ENCODE assay signal across 12 cellular contexts in genomic region chr6:71406871-71407860, GRCh38.
DNase-seq lines count a peak whose midpoint lies in the region; ATAC-seq and TF ChIP-seq lines count a peak whose summit lies in the region.
"Had no signal": no experiment of that assay in that cellular context is flagged by ENCODE, and none has a peak within 500 bp of the region (broad histone marks: within the 10 kb centered on the region; RNA-seq: fewer than 3 reads in every experiment).

No MANE protein-coding gene starts in this region.

- no peaks in the 10 kb centered on the region for H3K9me3 Mint-ChIP-seq in activated CD8-positive, alpha-beta T cell treated with anti-CD3 and anti-CD28 coated beads for 36 hours

- RAD21 ChIA-PET in HCT116 (lab: Charles Lee; ENCODE audit: low non-redundant PET in 1 of 2, low total read pairs in 2 of 2, uncharacterized antibody in 2 of 2, unreplicated experiment in 2 of 2), result no interaction called here

- TF ChIP-seq CTCF in HCT116 (IDR thresholded peaks at IDR 0.05 in 2 of 3, conservative IDR thresholded peaks at IDR 0.05 in 1 of 3; ENCODE audit: borderline replicate concordance in 1 of 3, insufficient read depth in 1 of 3, low read depth in 2 of 3, low read length in 2 of 3), result no peak
- TF ChIP-seq CTCF in body of pancreas (IDR thresholded peaks at IDR 0.05), result no peak
- TF ChIP-seq CTCF in activated CD8-positive, alpha-beta T cell treated with anti-CD3 and anti-CD28 coated beads for 36 hours (IDR thresholded peaks at IDR 0.05), result no peak

- POLR2A ChIA-PET in HCT116 (lab: Charles Lee), result no interaction called here
- POLR2A ChIA-PET in activated CD8-positive, alpha-beta T cell treated with anti-CD3 and anti-CD28 coated beads for 36 hours (lab: Charles Lee), result interaction anchor here (0.6 kb wide), 1 partner anchor 17 kb away, joined by 3 read pairs; no protein-coding TSS in a partner anchor

- 64 to 67% methylated on average over 5 of the region's 5 CpGs for WGBS in body of pancreas, 2 donors

- H3K27me3 Mint-ChIP-seq in activated CD8-positive, alpha-beta T cell treated with anti-CD3 and anti-CD28 coated beads for 36 hours, result peaks cover 11% of the 10 kb centered on the region

- H3K27ac ChIP-seq in HCT116 (ENCODE audit: low read depth, low read length) (no peak overlapping the region), body of pancreas (peak overlapping the region in 3 of 4 donors; percentile 37 to 84 (median 67))
- H3K27ac ChIP-seq: KMS-11, SJSA1, spleen had no signal

- H3K9me3 ChIP-seq in HCT116 (ENCODE audit: control insufficient read depth in 1 of 2, insufficient read depth in 1 of 2, low read depth in 1 of 2, low read length in 2 of 2), result no peaks in the 10 kb centered on the region
- H3K9me3 ChIP-seq in body of pancreas, result no peaks in the 10 kb centered on the region
- H3K9me3 ChIP-seq: SJSA1, spleen had no signal

- H3K27ac Mint-ChIP-seq in activated CD8-positive, alpha-beta T cell treated with anti-CD3 and anti-CD28 coated beads for 36 hours, result no peak overlapping the region

- peak; percentile 81 for DNase-seq in A172 (ENCODE audit: low spot score)
- no peak for DNase-seq in HCT116 (ENCODE audit: low read depth, low spot score)
- DNase-seq in body of pancreas, result no peak
- peak; percentile 83 for DNase-seq in kidney tubule cell (ENCODE audit: low spot score)
- DNase-seq in NCI-H2029 treated with DMSO at 0.1 percent for 48 hours (lab: John Stamatoyannopoulos, UW), result no peak
- DNase-seq in NK-92 treated with Interleukin-12 subunit alpha and Interleukin-12 subunit beta, amount 100 ng/mL, for 24 hours (lab: John Stamatoyannopoulos, UW), result no peak
- DNase-seq in activated CD8-positive, alpha-beta T cell treated with anti-CD3 and anti-CD28 coated beads for 36 hours, result no peak
- DNase-seq in activated CD8-positive, alpha-beta memory T cell treated with anti-CD3 and anti-CD28 coated beads, Interleukin-2, amount 50 U/mL, for 48 hours, result no peak
- DNase-seq: NCI-H146, spleen had no signal

- H3K4me2 ChIP-seq in HCT116 (ENCODE audit: low read length), result no peak overlapping the region
- H3K4me2 ChIP-seq: KMS-11 had no signal

- H3K9me2 ChIP-seq in HCT116 (ENCODE audit: insufficient read depth), result no peaks in the 10 kb centered on the region

- H3K4me1 ChIP-seq in HCT116 (ENCODE audit: control insufficient read depth in 1 of 2, insufficient read depth in 2 of 2, low read length in 2 of 2), result peaks cover 0 to 32% of the 10 kb centered on the region in 2 experiments; a peak in 2 of 4 replicates
- H3K4me1 ChIP-seq in body of pancreas, result peaks cover 32% of the 10 kb centered on the region

- TF ChIP-seq RAD21 in HCT116 (IDR thresholded peaks at IDR 0.05; ENCODE audit: low read depth), result no peak

- BruUV-seq in HCT116 (replicated peaks; lab: Mats Ljungman, UMichigan), result no TSS peak

- peaks cover 5% of the 10 kb centered on the region for H3K4me1 Mint-ChIP-seq in activated CD8-positive, alpha-beta T cell treated with anti-CD3 and anti-CD28 coated beads for 36 hours (ENCODE audit: low read depth)

- TF ChIP-seq POLR2A in HCT116 (IDR thresholded peaks at IDR 0.05; ENCODE audit: borderline replicate concordance, extremely low read depth, insufficient read depth, insufficient read length) (no peak), body of pancreas (IDR thresholded peaks at IDR 0.05) (no peak)

- H3K36me3 ChIP-seq in HCT116 (ENCODE audit: control insufficient read depth in 1 of 2, insufficient read depth in 2 of 2, low read length in 2 of 2), result no peaks in the 10 kb centered on the region
- no peaks in the 10 kb centered on the region for H3K36me3 ChIP-seq in body of pancreas (replicated peaks in 1 of 2; ENCODE audit: insufficient read depth in 1 of 2, low read depth in 2 of 2)
- H3K36me3 ChIP-seq: spleen had no signal

- no peak overlapping the region for H3K4me3 ChIP-seq in HCT116 (replicated peaks in 1 of 2; ENCODE audit: low read depth in 1 of 2, low read length in 2 of 2)
- H3K4me3 ChIP-seq in body of pancreas, result no peak overlapping the region
- H3K4me3 ChIP-seq: SJSA1, spleen had no signal

- intact Hi-C loops in HCT116 (cut with micrococcal nuclease) (no loop called here), body of pancreas (cut with DNase I) (no loop called here)
- intact Hi-C loops in activated CD8-positive, alpha-beta T cell treated with anti-CD3 and anti-CD28 coated beads for 36 hours (cut with micrococcal nuclease), result no loop called here

- H3K27me3 ChIP-seq in HCT116 (ENCODE audit: insufficient read depth, low read length), result 0 out of 2 replicates have a peak, but pooled peaks cover 6% of the 10 kb centered on the region
- H3K27me3 ChIP-seq in body of pancreas, result no peaks in the 10 kb centered on the region
- H3K27me3 ChIP-seq: SJSA1, spleen had no signal

- H3K79me2 ChIP-seq in HCT116 (ENCODE audit: insufficient read depth, low read length), result no peaks in the 10 kb centered on the region

- no peak overlapping the region for H3K4me3 Mint-ChIP-seq in activated CD8-positive, alpha-beta T cell treated with anti-CD3 and anti-CD28 coated beads for 36 hours

- ATAC-seq in HCT116 (0 out of 2 replicates have a peak, but pooled peaks have one; percentile 32), body of pancreas (no peak)
- ATAC-seq in activated CD8-positive, alpha-beta T cell treated with anti-CD3 and anti-CD28 coated beads for 36 hours, result no peak

- H2AFZ ChIP-seq in HCT116 (ENCODE audit: low read depth, low read length, poor library complexity, severe bottlenecking), result no peak overlapping the region

- H4K20me1 ChIP-seq in HCT116 (ENCODE audit: insufficient read depth), result no peaks in the 10 kb centered on the region

- CTCF ChIA-PET in HCT116 (lab: Charles Lee), result no interaction called here
- CTCF ChIA-PET in activated CD8-positive, alpha-beta T cell treated with anti-CD3 and anti-CD28 coated beads for 36 hours (lab: Charles Lee), result no interaction called here

- H3K36me3 Mint-ChIP-seq in activated CD8-positive, alpha-beta T cell treated with anti-CD3 and anti-CD28 coated beads for 36 hours (ENCODE audit: low read depth), result no peaks in the 10 kb centered on the region

- no peak overlapping the region for H3K9ac ChIP-seq in HCT116 (ENCODE audit: low read length)
- H3K9ac ChIP-seq: KMS-11 had no signal

TF ChIP-seq in HCT116, 20 proteins besides CTCF, POLR2A, EP300 and RAD21:
- TF ChIP-seq ELF1 (IDR thresholded peaks at IDR 0.05; ENCODE audit: borderline replicate concordance, low read depth), result no peak
- TF ChIP-seq SRF (IDR thresholded peaks at IDR 0.05; ENCODE audit: low read depth), result no peak
- no peak for TF ChIP-seq EGR1 (IDR thresholded peaks at IDR 0.05; ENCODE audit: low read depth)
- no peak for TF ChIP-seq CEBPB (IDR thresholded peaks at IDR 0.05; ENCODE audit: low read depth)
- TF ChIP-seq ZNF274 (IDR thresholded peaks at IDR 0.05; ENCODE audit: low read depth, low read length), result no peak
- no peak for TF ChIP-seq EZH2 (IDR thresholded peaks at IDR 0.05)
- TF ChIP-seq ZBTB33 (IDR thresholded peaks at IDR 0.05; ENCODE audit: extremely low read depth, insufficient replicate concordance, low read length), result no peak
- no peak for TF ChIP-seq EZH2phosphoT487 (IDR thresholded peaks at IDR 0.05; ENCODE audit: borderline replicate concordance)
- no peak for TF ChIP-seq FOSL1 (IDR thresholded peaks at IDR 0.05; ENCODE audit: low read depth)
- TF ChIP-seq SP1 (IDR thresholded peaks at IDR 0.05; ENCODE audit: low read depth), result no peak
- TF ChIP-seq ZFX (IDR thresholded peaks at IDR 0.05), result no peak
- no peak for TF ChIP-seq MAX (IDR thresholded peaks at IDR 0.05)
- TF ChIP-seq YY1 (IDR thresholded peaks at IDR 0.05; ENCODE audit: extremely low read depth, insufficient replicate concordance, low read depth, low read length), result no peak
- TF ChIP-seq ATF3 (IDR thresholded peaks at IDR 0.05), result no peak
TF ChIP-seq in HCT116: peak in this region for 0.

Comparison
In these comparisons a context has a peak if more than half of its experiments do, and no peak if none do; other contexts are left out.
1. DNase-seq: peak in A172 (single experiment) and kidney tubule cell (single experiment); none in HCT116 (single experiment), body of pancreas (0 of 4), NCI-H2029 treated with DMSO at 0.1 percent for 48 hours (single experiment), NK-92 treated with Interleukin-12 subunit alpha and Interleukin-12 subunit beta, amount 100 ng/mL, for 24 hours (single experiment), activated CD8-positive, alpha-beta T cell treated with anti-CD3 and anti-CD28 coated beads for 36 hours (single experiment) and activated CD8-positive, alpha-beta memory T cell treated with anti-CD3 and anti-CD28 coated beads, Interleukin-2, amount 50 U/mL, for 48 hours (single experiment).